In genomic region chr13:109900723-109901122, GRCh38 we compare ENCODE assay signal across 13 cellular contexts.
"Had no signal": no experiment of that assay in that cellular context is flagged by ENCODE, and none has a peak within 500 bp of the region (broad histone marks: within the 10 kb centered on the region; RNA-seq: fewer than 3 reads in every experiment).

No MANE protein-coding gene starts in this region.

- H3K9me3 Mint-ChIP-seq: activated T-cell treated with anti-CD3 and anti-CD28 coated beads, Interleukin-2, amount 50 U/mL, for 24 hours; dendritic cell treated with granulocyte-macrophage colony-stimulating factor and Interleukin-4, amounts not matched to agents 40 ng/mL and 50 ng/mL, for 4 days; effector memory CD8-positive, alpha-beta T cell; natural killer cell had no signal

- H3K27ac ChIP-seq: brain microvascular endothelial cell, gastroesophageal sphincter, stomach had no signal

- H3K4me1 Mint-ChIP-seq: activated CD8-positive, alpha-beta memory T cell treated with anti-CD3 and anti-CD28 coated beads, Interleukin-2, amount 10 ng/mL, durations not matched to agents 7 days and 5 days; natural killer cell had no signal

- H3K27me3 ChIP-seq: brain microvascular endothelial cell, gastroesophageal sphincter, stomach had no signal

- DNase-seq: activated CD4-positive, alpha-beta T cell treated with anti-CD3 and anti-CD28 coated beads, Interleukin-2, amount 50 U/mL, for 4 hours; activated CD8-positive, alpha-beta memory T cell treated with anti-CD3 and anti-CD28 coated beads, Interleukin-2, amount 10 ng/mL, durations not matched to agents 7 days and 5 days; activated gamma-delta T cell; activated T-cell treated with anti-CD3 and anti-CD28 coated beads, Interleukin-2, amount 50 U/mL, for 24 hours; amygdala; brain microvascular endothelial cell; effector memory CD8-positive, alpha-beta T cell; natural killer cell; stomach had no signal

- H3K36me3 ChIP-seq: brain microvascular endothelial cell, gastroesophageal sphincter, stomach had no signal

- FAIRE-seq: urothelium cell line had no signal

- H3K4me3 Mint-ChIP-seq: activated CD8-positive, alpha-beta memory T cell treated with anti-CD3 and anti-CD28 coated beads, Interleukin-2, amount 10 ng/mL, durations not matched to agents 7 days and 5 days; activated naive CD8-positive, alpha-beta T cell; activated T-cell treated with anti-CD3 and anti-CD28 coated beads, Interleukin-2, amount 50 U/mL, for 24 hours; dendritic cell treated with granulocyte-macrophage colony-stimulating factor and Interleukin-4, amounts not matched to agents 40 ng/mL and 50 ng/mL, for 4 days; effector memory CD8-positive, alpha-beta T cell; natural killer cell had no signal

- H3K9me3 ChIP-seq: gastroesophageal sphincter, stomach had no signal

- ATAC-seq: activated CD8-positive, alpha-beta memory T cell treated with anti-CD3 and anti-CD28 coated beads, Interleukin-2, amount 10 ng/mL, durations not matched to agents 7 days and 5 days; effector memory CD8-positive, alpha-beta T cell; gastroesophageal sphincter; natural killer cell had no signal

- H3K4me1 ChIP-seq: stomach had no signal

- H3K36me3 Mint-ChIP-seq: activated CD8-positive, alpha-beta memory T cell treated with anti-CD3 and anti-CD28 coated beads, Interleukin-2, amount 10 ng/mL, durations not matched to agents 7 days and 5 days; activated naive CD8-positive, alpha-beta T cell; natural killer cell had no signal

- H3K4me3 ChIP-seq: gastroesophageal sphincter, stomach had no signal

- H3K27me3 Mint-ChIP-seq: activated CD8-positive, alpha-beta memory T cell treated with anti-CD3 and anti-CD28 coated beads, Interleukin-2, amount 10 ng/mL, durations not matched to agents 7 days and 5 days had no signal

- H3K27ac Mint-ChIP-seq: activated CD8-positive, alpha-beta memory T cell treated with anti-CD3 and anti-CD28 coated beads, Interleukin-2, amount 10 ng/mL, durations not matched to agents 7 days and 5 days; activated naive CD8-positive, alpha-beta T cell; activated T-cell treated with anti-CD3 and anti-CD28 coated beads, Interleukin-2, amount 50 U/mL, for 24 hours; dendritic cell treated with granulocyte-macrophage colony-stimulating factor and Interleukin-4, amounts not matched to agents 40 ng/mL and 50 ng/mL, for 4 days; effector memory CD8-positive, alpha-beta T cell; natural killer cell had no signal
